16 cellular contexts compared by ENCODE assay signal in genomic region chr17:44757918-44758413, GRCh38. TPM values are rescaled to one million over a fixed set of nuclear protein-coding genes. Genes with fewer than 3 reads are reported as not detected.
DNase-seq lines count a peak whose midpoint lies in the region; ATAC-seq and TF ChIP-seq lines count a peak whose summit lies in the region.
"Had no signal": no experiment of that assay in that cellular context is flagged by ENCODE, and none has a peak within 500 bp of the region (broad histone marks: within the 10 kb centered on the region; RNA-seq: fewer than 3 reads in every experiment).

No MANE protein-coding gene starts in this region.

- H3K27me3 ChIP-seq in BLaER1 (peaks cover 41% of the 10 kb centered on the region), H7 (ENCODE audit: control insufficient read depth, insufficient read depth, low read length) (peaks cover 37% of the 10 kb centered on the region), ectodermal cell (ENCODE audit: control insufficient read depth, insufficient read depth, low read length, poor library complexity, severe bottlenecking) (peaks cover 33% of the 10 kb centered on the region)

- no peaks in the 10 kb centered on the region for H3K9me3 ChIP-seq in BLaER1
- no peaks in the 10 kb centered on the region for H3K9me3 ChIP-seq in ectodermal cell (ENCODE audit: control insufficient read depth, low read length)
- H3K9me3 ChIP-seq: BE2C, stomach had no signal

- no peak for DNase-seq in H7
- DNase-seq in natural killer cell: no peak
- no peak for DNase-seq in activated CD8-positive, alpha-beta memory T cell treated with anti-CD3 and anti-CD28 coated beads, Interleukin-2, amount 50 U/mL, for 48 hours
- no peak for DNase-seq in DMS 273 (lab: John Stamatoyannopoulos, UW; ENCODE audit: unreplicated experiment)
- DNase-seq in GM19238 (ENCODE audit: insufficient read length, low spot score): no peak
- DNase-seq: activated CD4-positive, alpha-beta T cell treated with anti-CD3 and anti-CD28 coated beads, Interleukin-2, amount 10 ng/mL, durations not matched to agents 7 days and 5 days; BE2C; NCI-H446 treated with DMSO at 0.1 percent for 48 hours; PC-3; stimulated activated CD4-positive, alpha-beta T cell treated with anti-CD3 and anti-CD28 coated beads, Interleukin-4, amount 100 ng/mL, for 1 hour; stomach had no signal

- H3K9ac ChIP-seq in BLaER1: no peak overlapping the region

- intact Hi-C loops in natural killer cell (cut with micrococcal nuclease): no loop called here

- H3K4me1 ChIP-seq in BLaER1 (peaks cover 20% of the 10 kb centered on the region), ectodermal cell (ENCODE audit: control insufficient read depth, insufficient read depth, low read length) (peaks cover 9% of the 10 kb centered on the region)

- ATAC-seq in natural killer cell (no peak), HG03520 (IDR thresholded peaks at IDR 0.05; ENCODE audit: unreplicated experiment) (no peak)
- ATAC-seq: esophagus mucosa had no signal

- H3K27me3 Mint-ChIP-seq in natural killer cell (ENCODE audit: low read depth in 2 of 2): peaks cover 0 to 27% of the 10 kb centered on the region in 2 donors

- peak overlapping the region; percentile 54; the same call in 1 of the 2 replicates for H3K4me3 ChIP-seq in BLaER1
- peak overlapping the region; percentile 35; the same call in 1 of the 2 replicates for H3K4me3 ChIP-seq in H7 (ENCODE audit: insufficient read depth, low read depth, low read length)
- peak overlapping the region; percentile 35 for H3K4me3 ChIP-seq in ectodermal cell (ENCODE audit: insufficient read depth, low read depth, low read length)
- H3K4me3 ChIP-seq: K562 had no signal

- H3K36me3 ChIP-seq in BLaER1 (0 out of 2 replicates have a peak, but pooled peaks cover under 1% of the 10 kb centered on the region), H7 (replicated peaks; ENCODE audit: control insufficient read depth, insufficient read depth, low read length) (no peaks in the 10 kb centered on the region), ectodermal cell (ENCODE audit: control insufficient read depth, insufficient read depth, low read length) (no peaks in the 10 kb centered on the region)
- H3K36me3 ChIP-seq: BE2C, stomach had no signal

- peak overlapping the region; percentile 73 for H3K4me2 ChIP-seq in BLaER1

- no peak overlapping the region for H3K27ac ChIP-seq in BLaER1
- H3K27ac ChIP-seq in ectodermal cell (ENCODE audit: insufficient read depth, low read depth, low read length, poor library complexity, severe bottlenecking): no peak overlapping the region
- H3K27ac ChIP-seq: stomach had no signal

- 0 out of 2 replicates have a peak, but pooled peaks cover 14% of the 10 kb centered on the region for H4K20me1 ChIP-seq in BLaER1

- WGBS in ectodermal cell, 2 experiments: 50% methylated on average over 5 of the region's 5 CpGs

- TF ChIP-seq CTCF in natural killer cell (IDR thresholded peaks at IDR 0.05): no peak

- H3K4me1 Mint-ChIP-seq in natural killer cell: no peaks in the 10 kb centered on the region
- H3K4me1 Mint-ChIP-seq: activated CD4-positive, alpha-beta T cell treated with anti-CD3 and anti-CD28 coated beads, Interleukin-2, amount 10 ng/mL, durations not matched to agents 7 days and 5 days had no signal

- peak overlapping the region; percentile 78 for H3K4me3 Mint-ChIP-seq in natural killer cell
- H3K4me3 Mint-ChIP-seq: activated CD4-positive, alpha-beta T cell treated with anti-CD3 and anti-CD28 coated beads, Interleukin-2, amount 10 ng/mL, durations not matched to agents 7 days and 5 days had no signal

- H3K36me3 Mint-ChIP-seq in natural killer cell: no peaks in the 10 kb centered on the region

- no peaks in the 10 kb centered on the region for H3K9me3 Mint-ChIP-seq in natural killer cell
- H3K9me3 Mint-ChIP-seq: activated CD4-positive, alpha-beta T cell treated with anti-CD3 and anti-CD28 coated beads, Interleukin-2, amount 10 ng/mL, durations not matched to agents 7 days and 5 days had no signal

- no peak overlapping the region for H3K27ac Mint-ChIP-seq in natural killer cell
- H3K27ac Mint-ChIP-seq: activated CD4-positive, alpha-beta T cell treated with anti-CD3 and anti-CD28 coated beads, Interleukin-2, amount 10 ng/mL, durations not matched to agents 7 days and 5 days had no signal

RNA-seq across cellular contexts. Expression of gene ADAM11, which starts 0.8 kb away (rescaled TPM):
- 0.45 and 1.2 TPM in 2 replicates for total RNA-seq in H7 (2014; rRNA removed; shearing (Covaris generic))
- polyA plus RNA-seq in ectodermal cell (2013, experiment 1 of 4): 9.5 TPM
- polyA plus RNA-seq in ectodermal cell (2013, experiment 2 of 4): 9.9 TPM
- 6.6 TPM for polyA plus RNA-seq in ectodermal cell (2013, experiment 3 of 4)
- 7.2 TPM for polyA plus RNA-seq in ectodermal cell (2013, experiment 4 of 4)
- total RNA-seq in natural killer cell: under 1 TPM; 0.18 to 0.28 (median 0.28) TPM

RNA-seq across cellular contexts. Expression of gene DBF4B, which starts 49.5 kb away (rescaled TPM):
- total RNA-seq in H7 (2014; rRNA removed; shearing (Covaris generic)): 21.0 and 30.4 TPM in 2 replicates
- 34.7 TPM for polyA plus RNA-seq in ectodermal cell (2013, experiment 1 of 4)
- polyA plus RNA-seq in ectodermal cell (2013, experiment 2 of 4): 30.3 TPM
- 25.8 TPM for polyA plus RNA-seq in ectodermal cell (2013, experiment 3 of 4)
- 27.3 TPM for polyA plus RNA-seq in ectodermal cell (2013, experiment 4 of 4)
- total RNA-seq in natural killer cell: 1 to 10 TPM; 3.0 to 4.1 (median 4.1) TPM
